ENCODE assay signal across 5 cellular contexts in the genomic region with DNA sequence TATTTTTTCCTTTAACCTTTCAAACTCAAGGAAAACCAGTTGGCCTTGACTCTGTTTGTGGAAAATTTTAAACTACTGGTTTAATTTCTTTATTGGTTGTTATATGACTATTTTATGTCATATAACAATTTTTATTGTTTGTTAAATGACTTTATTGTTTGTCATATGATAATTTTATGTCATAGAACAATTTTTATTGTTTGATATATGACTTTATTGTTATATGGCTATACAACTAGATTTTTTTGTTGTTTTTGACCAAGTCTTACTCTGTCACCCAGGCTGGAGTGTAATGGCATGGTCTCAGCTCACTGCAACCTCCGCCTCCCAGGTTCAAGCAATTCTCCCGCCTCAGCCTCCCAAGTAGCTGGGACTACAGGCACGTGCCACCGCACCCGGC.
DNase-seq lines count a peak whose midpoint lies in the region; ATAC-seq, FAIRE-seq and TF ChIP-seq lines count a peak whose summit lies in the region.
"Not testable (repeated sequence)": the region's sequence is repeated elsewhere in the genome, so short reads cannot be mapped to it uniquely, and the experiment has no call there.

No MANE protein-coding gene starts in this region.

- H3K4me1 ChIP-seq in mucosa of descending colon (ENCODE audit: low read depth); small intestine (ENCODE audit: control insufficient read depth in 2 of 2, insufficient read depth in 1 of 2, low read depth in 1 of 2, low read length in 1 of 2): not testable (repeated sequence)

- H3K27ac ChIP-seq in C4-2B (peak overlapping the region; percentile 81), VCaP (peak overlapping the region; percentile 98)
- not testable (repeated sequence) for H3K27ac ChIP-seq in small intestine (ENCODE audit: low read depth in 1 of 2, low read length in 1 of 2)

- intact Hi-C loops in mucosa of descending colon (cut with DNase I, micrococcal nuclease): not testable (repeated sequence)

- H3K36me3 ChIP-seq in mucosa of descending colon (ENCODE audit: low read depth); small intestine (ENCODE audit: control insufficient read depth in 2 of 2, insufficient read depth in 2 of 2, low read length in 2 of 2): not testable (repeated sequence)

- not testable (repeated sequence) for DNase-seq in mucosa of descending colon
- peak; percentile 6 for DNase-seq in small intestine

- H3K27me3 ChIP-seq in small intestine (ENCODE audit: control insufficient read depth in 2 of 2, insufficient read depth in 2 of 2, low read length in 2 of 2): not testable (repeated sequence)

- ATAC-seq in mucosa of descending colon: peak; percentile 79

- not testable (repeated sequence) for TF ChIP-seq CTCF in C4-2B (conservative IDR thresholded peaks at IDR 0.05); VCaP (conservative IDR thresholded peaks at IDR 0.05); mucosa of descending colon (IDR thresholded peaks at IDR 0.05)

- H3K9me3 ChIP-seq in mucosa of descending colon; small intestine (ENCODE audit: control insufficient read depth, low read depth): not testable (repeated sequence)

- WGBS in small intestine, 3 donors: 26 to 58% (median 36%) methylated on average over 5 of the region's 5 CpGs

- not testable (repeated sequence) for H3K4me3 ChIP-seq in mucosa of descending colon; small intestine (ENCODE audit: low read depth in 1 of 2, low read length in 2 of 2)

- FAIRE-seq in islet of Langerhans (lab: Jason Lieb, UNC): peak; percentile 76
- not testable (repeated sequence) for FAIRE-seq in small intestine (lab: Jason Lieb, UNC)
